ENCODE assay signal across 10 cellular contexts in genomic region chr5:142959683-142960308, GRCh38.
DNase-seq lines count a peak whose midpoint lies in the region.
"Had no signal": no experiment of that assay in that cellular context is flagged by ENCODE, and none has a peak within 500 bp of the region (broad histone marks: within the 10 kb centered on the region; RNA-seq: fewer than 3 reads in every experiment).

No MANE protein-coding gene starts in this region.

- H3K27me3 ChIP-seq in CD8-positive, alpha-beta memory T cell (ENCODE audit: insufficient read depth, low read length, poor library complexity, severe bottlenecking): no peaks in the 10 kb centered on the region
- no peaks in the 10 kb centered on the region for H3K27me3 ChIP-seq in GM23248 (replicated peaks; ENCODE audit: insufficient read depth)
- H3K27me3 ChIP-seq in trophoblast cell (ENCODE audit: insufficient read depth, low read length): no peaks in the 10 kb centered on the region

- H3K79me2 ChIP-seq in GM23248 (ENCODE audit: insufficient read depth) (no peaks in the 10 kb centered on the region), trophoblast cell (ENCODE audit: control insufficient read depth, insufficient read depth, low read length, poor library complexity) (no peaks in the 10 kb centered on the region)

- no peak overlapping the region for H2BK120ac ChIP-seq in trophoblast cell (ENCODE audit: insufficient read depth, low read length, poor library complexity)

- H4K12ac ChIP-seq in trophoblast cell (ENCODE audit: low read depth, low read length): no peak overlapping the region

- H3K9me2 ChIP-seq in GM23248 (ENCODE audit: insufficient read depth): no peaks in the 10 kb centered on the region

- H3K27ac Mint-ChIP-seq in CD8-positive, alpha-beta memory T cell: peak overlapping the region; percentile 25 to 84 (median 39)
- H3K27ac Mint-ChIP-seq in immature natural killer cell: peak overlapping the region; percentile 77 to 90 (median 83)

- no peak for DNase-seq in CD8-positive, alpha-beta memory T cell
- DNase-seq in GM23248 (peak; percentile 58), OCI-M1 (lab: John Stamatoyannopoulos, UW) (peak; percentile 53), immature natural killer cell (peak in 2 of 3 donors; percentile 35 to 38), trophoblast cell (no peak), NAMALWA (ENCODE audit: low spot score) (no peak), pons (ENCODE audit: low spot score) (no peak), medulla oblongata (ENCODE audit: extremely low spot score) (no peak)
- DNase-seq: C1 segment of cervical spinal cord, T1000 had no signal

- CTCF ChIA-PET in CD8-positive, alpha-beta memory T cell (lab: Charles Lee): interaction anchor here (0.7 to 1.7 kb wide), 4 partner anchors 22 to 270 kb away, joined by 3 to 7 read pairs (median 4); no protein-coding TSS in a partner anchor

- no peaks in the 10 kb centered on the region for H4K20me1 ChIP-seq in GM23248 (ENCODE audit: insufficient read depth)

- H3K4me2 ChIP-seq in GM23248 (ENCODE audit: unreplicated experiment): peak overlapping the region; percentile 43
- no peak overlapping the region for H3K4me2 ChIP-seq in trophoblast cell (ENCODE audit: low read length)

- H3K9me3 Mint-ChIP-seq in CD8-positive, alpha-beta memory T cell: peaks cover 0 to 2% (median 0%) of the 10 kb centered on the region in 5 donors
- no peaks in the 10 kb centered on the region for H3K9me3 Mint-ChIP-seq in immature natural killer cell

- H2AK5ac ChIP-seq in trophoblast cell (ENCODE audit: low read length): no peak overlapping the region

- POLR2A ChIA-PET in CD8-positive, alpha-beta memory T cell (lab: Charles Lee): interaction anchor here (0.6 kb wide), 2 partner anchors 24 to 38 kb away, joined by 3 to 4 read pairs; no protein-coding TSS in a partner anchor

- peaks cover 7% of the 10 kb centered on the region for H3K4me1 ChIP-seq in CD8-positive, alpha-beta memory T cell (ENCODE audit: insufficient read depth, low read length)
- H3K4me1 ChIP-seq in GM23248 (ENCODE audit: insufficient read depth) (peaks cover 25% of the 10 kb centered on the region), trophoblast cell (ENCODE audit: control insufficient read depth in 1 of 2, insufficient read depth in 2 of 2, low read length in 2 of 2) (no peaks in the 10 kb centered on the region)

- H2AFZ ChIP-seq in GM23248 (peak overlapping the region; percentile 10; the same call in 1 of the 2 replicates), trophoblast cell (ENCODE audit: insufficient read depth, low read length, poor library complexity) (no peak overlapping the region)

- H3K27me3 Mint-ChIP-seq in CD8-positive, alpha-beta memory T cell: no peaks in the 10 kb centered on the region
- H3K27me3 Mint-ChIP-seq in immature natural killer cell (ENCODE audit: low read depth in 3 of 3): peaks cover 0 to 3% (median under 1%) of the 10 kb centered on the region in 3 donors

- H3F3A ChIP-seq in GM23248 (ENCODE audit: insufficient read depth): peaks cover 26% of the 10 kb centered on the region

- H3K9me3 ChIP-seq in CD8-positive, alpha-beta memory T cell (ENCODE audit: low read length): no peaks in the 10 kb centered on the region
- H3K9me3 ChIP-seq in GM23248 (ENCODE audit: low read depth) (no peaks in the 10 kb centered on the region), trophoblast cell (ENCODE audit: insufficient read depth, low read depth, low read length) (no peaks in the 10 kb centered on the region)

- H3K36me3 ChIP-seq in CD8-positive, alpha-beta memory T cell (ENCODE audit: insufficient read depth, low read length): no peaks in the 10 kb centered on the region
- H3K36me3 ChIP-seq in GM23248 (ENCODE audit: low read depth) (no peaks in the 10 kb centered on the region), trophoblast cell (ENCODE audit: control insufficient read depth in 1 of 2, insufficient read depth in 2 of 2, low read length in 2 of 2) (no peaks in the 10 kb centered on the region)

- no peak overlapping the region for H2BK12ac ChIP-seq in trophoblast cell (ENCODE audit: low read length)

- peak overlapping the region in 4 of 7 donors; percentile 9 to 68 (median 22) for H3K4me3 Mint-ChIP-seq in CD8-positive, alpha-beta memory T cell
- peak overlapping the region; percentile 27 to 68 (median 54) for H3K4me3 Mint-ChIP-seq in immature natural killer cell

- H3K18ac ChIP-seq in trophoblast cell (ENCODE audit: low read length): no peak overlapping the region

- H3K79me1 ChIP-seq in trophoblast cell (ENCODE audit: low read length): no peaks in the 10 kb centered on the region

- no peak overlapping the region for H4K91ac ChIP-seq in trophoblast cell (ENCODE audit: low read depth, low read length)

- peaks cover 10 to 23% (median 15%) of the 10 kb centered on the region in 3 donors for H3K36me3 Mint-ChIP-seq in CD8-positive, alpha-beta memory T cell
- peaks cover 16 to 41% (median 38%) of the 10 kb centered on the region in 3 donors for H3K36me3 Mint-ChIP-seq in immature natural killer cell

- H4K8ac ChIP-seq in trophoblast cell (ENCODE audit: low read depth, low read length): no peak overlapping the region

- no peak overlapping the region for H3K4ac ChIP-seq in trophoblast cell (ENCODE audit: low read depth, low read length)

- H2BK5ac ChIP-seq in trophoblast cell (ENCODE audit: low read depth, low read length, poor library complexity): no peak overlapping the region

- H3K27ac ChIP-seq in CD8-positive, alpha-beta memory T cell (ENCODE audit: low read depth, low read length): no peak overlapping the region
- peak overlapping the region; percentile 66 for H3K27ac ChIP-seq in GM23248
- H3K27ac ChIP-seq in trophoblast cell (ENCODE audit: low read depth, low read length): no peak overlapping the region

- H3K14ac ChIP-seq in trophoblast cell (ENCODE audit: low read length): no peak overlapping the region

- no peak overlapping the region for H3K23ac ChIP-seq in trophoblast cell (ENCODE audit: low read length)

- H3K4me3 ChIP-seq in CD8-positive, alpha-beta memory T cell (ENCODE audit: low read length): no peak overlapping the region
- no peak overlapping the region for H3K4me3 ChIP-seq in GM23248
- no peak overlapping the region for H3K4me3 ChIP-seq in trophoblast cell (ENCODE audit: low read depth, low read length)

- peak overlapping the region; percentile 31; the same call in 1 of the 2 replicates for H3K9ac ChIP-seq in GM23248
- no peak overlapping the region for H3K9ac ChIP-seq in trophoblast cell (ENCODE audit: low read length)

- peaks cover 60 to 69% (median 66%) of the 10 kb centered on the region in 3 donors for H3K4me1 Mint-ChIP-seq in CD8-positive, alpha-beta memory T cell
- peaks cover 76 to 96% of the 10 kb centered on the region in 2 donors for H3K4me1 Mint-ChIP-seq in immature natural killer cell

- in situ Hi-C loops in GM23248 (cut with MboI): no loop called here

Comparison
In these comparisons a context has a peak if more than half of its experiments do, and no peak if none do; other contexts are left out.
1. DNase-seq: peak in GM23248 (single experiment), OCI-M1 (single experiment) and immature natural killer cell (2 of 3); none in CD8-positive, alpha-beta memory T cell (0 of 5), trophoblast cell (0 of 2), NAMALWA (single experiment), pons (single experiment) and medulla oblongata (single experiment).